ENCODE assay signal across 7 cellular contexts in the genomic region with DNA sequence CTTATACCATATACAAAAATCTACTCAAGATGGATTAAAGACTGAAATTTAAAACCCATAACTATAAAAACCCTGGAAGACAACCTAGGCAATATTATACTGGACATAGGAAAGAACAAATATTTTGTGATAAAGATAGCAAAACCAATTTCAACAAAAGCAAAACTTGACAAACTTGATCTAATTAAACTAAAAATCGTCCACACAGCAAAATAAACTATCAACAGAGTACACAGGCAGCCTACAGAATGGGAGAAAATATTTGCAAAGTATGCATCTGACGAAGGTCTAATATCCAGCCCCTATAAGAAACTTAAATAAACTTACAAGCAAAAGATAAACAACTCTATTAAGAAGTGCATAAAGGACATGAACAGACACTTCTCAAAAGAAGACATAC.
"Had no signal": no experiment of that assay in that cellular context is flagged by ENCODE, and none has a peak within 500 bp of the region (broad histone marks: within the 10 kb centered on the region; RNA-seq: fewer than 3 reads in every experiment).

No MANE protein-coding gene starts in this region.

- H3K36me3 Mint-ChIP-seq: IgD-negative memory B cell had no signal

- H3K4me3 Mint-ChIP-seq: IgD-negative memory B cell had no signal

- H3K27ac ChIP-seq: HL-60, KMS-11 had no signal

- H3K27me3 Mint-ChIP-seq: IgD-negative memory B cell had no signal

- H3K27ac Mint-ChIP-seq: IgD-negative memory B cell had no signal

- H3K4me1 Mint-ChIP-seq: IgD-negative memory B cell had no signal

- FAIRE-seq: HTR-8/SVneo had no signal

- H3K4me2 ChIP-seq: KMS-11 had no signal

- DNase-seq: Karpas-422, KBM-7, KG1 had no signal

- H3K9ac ChIP-seq: KMS-11 had no signal
